25 cellular contexts compared by ENCODE assay signal in genomic region chr1:165890684-165891083, GRCh38.
DNase-seq lines count a peak whose midpoint lies in the region; ATAC-seq, FAIRE-seq and TF ChIP-seq lines count a peak whose summit lies in the region.
"Had no signal": no experiment of that assay in that cellular context is flagged by ENCODE, and none has a peak within 500 bp of the region (broad histone marks: within the 10 kb centered on the region; RNA-seq: fewer than 3 reads in every experiment).

No MANE protein-coding gene starts in this region.

- H3K79me2 ChIP-seq in astrocyte (ENCODE audit: insufficient read depth, low read length) = peaks cover 50% of the 10 kb centered on the region

- peaks cover 17% of the 10 kb centered on the region for H3K36me3 ChIP-seq in IMR-90 (ENCODE audit: control insufficient read depth, insufficient read depth, low read length)
- H3K36me3 ChIP-seq in astrocyte (ENCODE audit: insufficient read depth, low read length) = peaks cover 3% of the 10 kb centered on the region

- peaks cover 71% of the 10 kb centered on the region for H3K4me1 Mint-ChIP-seq in astrocyte (ENCODE audit: low read depth, unreplicated experiment)
- H3K4me1 Mint-ChIP-seq in stimulated activated effector memory CD8-positive, alpha-beta T cell treated with anti-CD3 and anti-CD28 coated beads, Interleukin-12 subunit alpha, Interleukin-12 subunit beta, amount 100 ng/mL, for 72 hours = peaks cover 14% of the 10 kb centered on the region
- H3K4me1 Mint-ChIP-seq: activated naive CD4-positive, alpha-beta T cell treated with anti-CD3 and anti-CD28 coated beads, Interleukin-2, amount 50 U/mL, for 24 hours had no signal

- H3K79me1 ChIP-seq in IMR-90 (ENCODE audit: low read depth in 1 of 2, low read length in 2 of 2) = peaks cover 60 to 84% of the 10 kb centered on the region in 2 experiments

- FAIRE-seq in astrocyte (lab: Jason Lieb, UNC) = no peak
- FAIRE-seq: colon had no signal

- no peak overlapping the region for H2AK9ac ChIP-seq in IMR-90 (replicated peaks; ENCODE audit: low read depth, low read length, poor library complexity)

- H3K4me2 ChIP-seq in IMR-90 (ENCODE audit: low read depth, low read length) (no peak overlapping the region), astrocyte (ENCODE audit: low read length) (no peak overlapping the region)

- CTCF ChIA-PET in IMR-90 (lab: Yijun Ruan, JAX) = no interaction called here

- POLR2A ChIA-PET in IMR-90 (lab: Charles Lee; ENCODE audit: unreplicated experiment) = interaction anchor here (0.5 kb wide), 1 partner anchor 193 kb away, joined by 3 read pairs; the partner anchor contains the start of gene ALDH9A1

- H3K4me3 Mint-ChIP-seq in astrocyte (ENCODE audit: unreplicated experiment) = no peak overlapping the region
- no peak overlapping the region for H3K4me3 Mint-ChIP-seq in stimulated activated effector memory CD8-positive, alpha-beta T cell treated with anti-CD3 and anti-CD28 coated beads, Interleukin-12 subunit alpha, Interleukin-12 subunit beta, amount 100 ng/mL, for 72 hours
- H3K4me3 Mint-ChIP-seq: activated CD8-positive, alpha-beta memory T cell treated with anti-CD3 and anti-CD28 coated beads, Interleukin-2, amount 10 ng/mL, durations not matched to agents 7 days and 5 days; activated naive CD4-positive, alpha-beta T cell treated with anti-CD3 and anti-CD28 coated beads, Interleukin-2, amount 50 U/mL, for 24 hours; activated T-cell treated with anti-CD3 and anti-CD28 coated beads, Interleukin-2, amount 50 U/mL, for 72 hours; CD4-positive, alpha-beta memory T cell; stimulated activated memory B cell treated with anti-CD40 and anti-IgM and Interleukin-4, amounts not matched to agents 10 μg/mL and 1 μg/mL and 100 μg/mL, for 72 hours had no signal

- H2BK20ac ChIP-seq in IMR-90 (ENCODE audit: low read depth, low read length) = 0 out of 2 replicates have a peak overlapping the region, but pooled peaks have one; percentile 15

- dilution Hi-C loops in IMR-90 (cut with HindIII; ENCODE audit: low sequenced_read_pairs, unreplicated experiment) = no loop called here

- H2AFZ ChIP-seq in IMR-90 (replicated peaks; ENCODE audit: low read length, poor library complexity) (no peak overlapping the region), astrocyte (ENCODE audit: low read depth, low read length) (no peak overlapping the region)

- no CpG with 5 or more reads among the region's 1 CpG for WGBS in IMR-90 (ENCODE audit: extremely low coverage in 2 of 2, insufficient read length in 1 of 2), 2 experiments

- no TSS peak for BruUV-seq in IMR-90 (replicated peaks; lab: Mats Ljungman, UMichigan)

- H2BK120ac ChIP-seq in IMR-90 (ENCODE audit: low read depth, low read length) = no peak overlapping the region; the same call in 1 of the 2 replicates

- H3K9ac ChIP-seq in IMR-90 (ENCODE audit: low read depth, low read length) (no peak overlapping the region), astrocyte (ENCODE audit: low read length) (peak overlapping the region; percentile 48)

- H2BK15ac ChIP-seq in IMR-90 (ENCODE audit: low read depth, low read length) = no peak overlapping the region

- H4K5ac ChIP-seq in IMR-90 (ENCODE audit: low read depth, low read length) = peak overlapping the region; percentile 81; the same call in 1 of the 2 replicates

- ATAC-seq in IMR-90 (ENCODE audit: low read depth) (no peak), left ventricle myocardium superior (peak; percentile 90), GM18519 (IDR thresholded peaks at IDR 0.05; ENCODE audit: low FRiP score, unreplicated experiment) (no peak)
- no peak for ATAC-seq in stimulated activated effector memory CD8-positive, alpha-beta T cell treated with anti-CD3 and anti-CD28 coated beads, Interleukin-12 subunit alpha, Interleukin-12 subunit beta, amount 100 ng/mL, for 72 hours
- ATAC-seq: activated CD8-positive, alpha-beta memory T cell treated with anti-CD3 and anti-CD28 coated beads, Interleukin-2, amount 10 ng/mL, durations not matched to agents 7 days and 5 days; activated T-cell treated with anti-CD3 and anti-CD28 coated beads, Interleukin-2, amount 50 U/mL, for 72 hours; gastroesophageal sphincter; HCT116; stimulated activated memory B cell treated with anti-CD40 and anti-IgM and Interleukin-4, amounts not matched to agents 10 μg/mL and 1 μg/mL and 100 μg/mL, for 72 hours had no signal

- H3K9me1 ChIP-seq in IMR-90 (ENCODE audit: insufficient read depth, low read length) = peaks cover 36% of the 10 kb centered on the region

- TF ChIP-seq CTCF in IMR-90 (conservative IDR thresholded peaks at IDR 0.05; ENCODE audit: low read depth, low read length) (no peak), astrocyte (IDR thresholded peaks at IDR 0.05; ENCODE audit: insufficient read depth, low read depth, low read length) (no peak)

- no peak for TF ChIP-seq RAD21 in IMR-90 (IDR thresholded peaks at IDR 0.05; ENCODE audit: low read length)

- H2BK5ac ChIP-seq in IMR-90 (ENCODE audit: low read depth, low read length, poor library complexity, severe bottlenecking) = peak overlapping the region; percentile 50

- 0 out of 2 replicates have a peak overlapping the region, but pooled peaks have one; percentile 8 for H4K91ac ChIP-seq in IMR-90 (ENCODE audit: insufficient read depth, low read depth, low read length)

- peaks cover 28% of the 10 kb centered on the region for H3K36me3 Mint-ChIP-seq in astrocyte (ENCODE audit: low read depth, unreplicated experiment)
- H3K36me3 Mint-ChIP-seq in stimulated activated effector memory CD8-positive, alpha-beta T cell treated with anti-CD3 and anti-CD28 coated beads, Interleukin-12 subunit alpha, Interleukin-12 subunit beta, amount 100 ng/mL, for 72 hours = peaks cover 53% of the 10 kb centered on the region

- H4K20me1 ChIP-seq in IMR-90 (ENCODE audit: insufficient read depth, low read length) = peaks cover 6% of the 10 kb centered on the region; the same call in 1 of the 2 replicates
- peaks cover 14% of the 10 kb centered on the region for H4K20me1 ChIP-seq in astrocyte (ENCODE audit: insufficient read depth, low read length)

- H3K18ac ChIP-seq in IMR-90 (ENCODE audit: low read depth, low read length) = peak overlapping the region; percentile 63; the same call in 1 of the 2 replicates

- H3K56ac ChIP-seq in IMR-90 (ENCODE audit: extremely low read depth, insufficient read depth, low read length) = no peak overlapping the region

- H2AK5ac ChIP-seq in IMR-90 (ENCODE audit: low read depth, low read length) = peak overlapping the region; percentile 18; the same call in 1 of the 2 replicates

- H3K14ac ChIP-seq in IMR-90 (replicated peaks; ENCODE audit: low read depth, low read length) = 0 out of 2 replicates have a peak overlapping the region, but pooled peaks have one; percentile 8

- no peak overlapping the region for H3K23ac ChIP-seq in IMR-90 (ENCODE audit: low read depth, low read length)

- H3K27me3 Mint-ChIP-seq in astrocyte (ENCODE audit: low read depth, unreplicated experiment) = no peaks in the 10 kb centered on the region
- H3K27me3 Mint-ChIP-seq: activated CD8-positive, alpha-beta memory T cell treated with anti-CD3 and anti-CD28 coated beads, Interleukin-2, amount 10 ng/mL, durations not matched to agents 7 days and 5 days; activated naive CD4-positive, alpha-beta T cell treated with anti-CD3 and anti-CD28 coated beads, Interleukin-2, amount 50 U/mL, for 24 hours; CD4-positive, alpha-beta memory T cell; stimulated activated memory B cell treated with anti-CD40 and anti-IgM and Interleukin-4, amounts not matched to agents 10 μg/mL and 1 μg/mL and 100 μg/mL, for 72 hours had no signal

- no peaks in the 10 kb centered on the region for H3K9me3 ChIP-seq in IMR-90 (ENCODE audit: control insufficient read depth, insufficient read depth, low read length)
- H3K9me3 ChIP-seq in astrocyte (ENCODE audit: insufficient read depth, low read depth, low read length) = no peaks in the 10 kb centered on the region
- H3K9me3 ChIP-seq: ascending aorta, gastroesophageal sphincter, tibial artery had no signal

- no peak for TF ChIP-seq POLR2A in IMR-90 (IDR thresholded peaks at IDR 0.05; ENCODE audit: low read depth, low read length)

- no peaks in the 10 kb centered on the region for H3K27me3 ChIP-seq in IMR-90 (ENCODE audit: control insufficient read depth, insufficient read depth, low read length)
- H3K27me3 ChIP-seq in astrocyte (ENCODE audit: insufficient read depth, low read length) = no peaks in the 10 kb centered on the region
- H3K27me3 ChIP-seq: ascending aorta, gastroesophageal sphincter, tibial artery had no signal

- in situ Hi-C loops in IMR-90 (cut with MboI; ENCODE audit: low sequenced_read_pairs) = no loop called here

- H3K4me1 ChIP-seq in IMR-90 (ENCODE audit: control insufficient read depth, insufficient read depth, low read length) (peaks cover 24% of the 10 kb centered on the region), astrocyte (ENCODE audit: insufficient read depth, low read length) (peaks cover 27% of the 10 kb centered on the region)
- H3K4me1 ChIP-seq: gastroesophageal sphincter had no signal

- intact Hi-C loops in IMR-90 (cut with micrococcal nuclease) (no loop called here), left ventricle myocardium superior (cut with micrococcal nuclease) (no loop called here)

- H3K27ac Mint-ChIP-seq in astrocyte (ENCODE audit: unreplicated experiment) = peak overlapping the region; percentile 71
- H3K27ac Mint-ChIP-seq in stimulated activated effector memory CD8-positive, alpha-beta T cell treated with anti-CD3 and anti-CD28 coated beads, Interleukin-12 subunit alpha, Interleukin-12 subunit beta, amount 100 ng/mL, for 72 hours = peak overlapping the region; percentile 27
- H3K27ac Mint-ChIP-seq: activated CD8-positive, alpha-beta memory T cell treated with anti-CD3 and anti-CD28 coated beads, Interleukin-2, amount 10 ng/mL, durations not matched to agents 7 days and 5 days; activated naive CD4-positive, alpha-beta T cell treated with anti-CD3 and anti-CD28 coated beads, Interleukin-2, amount 50 U/mL, for 24 hours; activated T-cell treated with anti-CD3 and anti-CD28 coated beads, Interleukin-2, amount 50 U/mL, for 72 hours; stimulated activated memory B cell treated with anti-CD40 and anti-IgM and Interleukin-4, amounts not matched to agents 10 μg/mL and 1 μg/mL and 100 μg/mL, for 72 hours had no signal

- H3K27ac ChIP-seq in IMR-90 (ENCODE audit: insufficient read depth, low read length) (peak overlapping the region; percentile 5; the same call in 1 of the 2 replicates), astrocyte (ENCODE audit: low read depth, low read length) (peak overlapping the region; percentile 61)
- H3K27ac ChIP-seq: ascending aorta, gastroesophageal sphincter, tibial artery had no signal

- DNase-seq in IMR-90 (no peak), astrocyte (ENCODE audit: low read depth) (no peak), left ventricle myocardium superior (no peak), NCI-H1105 (lab: John Stamatoyannopoulos, UW) (no peak), NCI-H2196 treated with DMSO at 0.1 percent for 48 hours (lab: John Stamatoyannopoulos, UW; ENCODE audit: unreplicated experiment) (no peak)
- no peak for DNase-seq in stimulated activated effector memory CD8-positive, alpha-beta T cell treated with anti-CD3 and anti-CD28 coated beads, Interleukin-12 subunit alpha, Interleukin-12 subunit beta, amount 100 ng/mL, for 72 hours (ENCODE audit: low spot score in 2 of 2)
- DNase-seq: activated CD4-positive, alpha-beta T cell treated with anti-CD3 and anti-CD28 coated beads, Interleukin-2, amount 50 U/mL, for 1 hour; activated CD8-positive, alpha-beta memory T cell treated with anti-CD3 and anti-CD28 coated beads, Interleukin-2, amount 10 ng/mL, durations not matched to agents 7 days and 5 days; activated T-cell treated with anti-CD3 and anti-CD28 coated beads, Interleukin-2, amount 50 U/mL, for 72 hours; CD4-positive, alpha-beta memory T cell; DMS 273 treated with DMSO at 0.1 percent for 48 hours; effector memory CD4-positive, alpha-beta T cell; erythroblast; islet precursor cell; NCI-H1092; NCI-H1930; NCI-H2227 treated with DMSO at 0.1 percent for 48 hours; tibial artery had no signal

- no peak overlapping the region for H3K4me3 ChIP-seq in IMR-90 (ENCODE audit: insufficient read depth, low read depth, low read length)
- no peak overlapping the region for H3K4me3 ChIP-seq in astrocyte (ENCODE audit: insufficient read depth, low read depth, low read length)
- H3K4me3 ChIP-seq: ascending aorta, gastroesophageal sphincter, tibial artery had no signal

- H3K4ac ChIP-seq in IMR-90 (ENCODE audit: low read depth, low read length) = peak overlapping the region; percentile 38; the same call in 1 of the 2 replicates

- H3K9me3 Mint-ChIP-seq in astrocyte (ENCODE audit: unreplicated experiment) = no peaks in the 10 kb centered on the region
- no peaks in the 10 kb centered on the region for H3K9me3 Mint-ChIP-seq in stimulated activated effector memory CD8-positive, alpha-beta T cell treated with anti-CD3 and anti-CD28 coated beads, Interleukin-12 subunit alpha, Interleukin-12 subunit beta, amount 100 ng/mL, for 72 hours
- H3K9me3 Mint-ChIP-seq: activated naive CD4-positive, alpha-beta T cell treated with anti-CD3 and anti-CD28 coated beads, Interleukin-2, amount 50 U/mL, for 24 hours; activated T-cell treated with anti-CD3 and anti-CD28 coated beads, Interleukin-2, amount 50 U/mL, for 72 hours; CD4-positive, alpha-beta memory T cell; stimulated activated memory B cell treated with anti-CD40 and anti-IgM and Interleukin-4, amounts not matched to agents 10 μg/mL and 1 μg/mL and 100 μg/mL, for 72 hours had no signal

- H4K8ac ChIP-seq in IMR-90 (ENCODE audit: low read depth in 2 of 2, low read length in 2 of 2) = peak overlapping the region; percentile 38 to 67; a peak in 3 of 4 replicates
